In genomic region chr17:58120195-58120822, GRCh38 we compare ENCODE assay signal across 9 cellular contexts. TPM values are rescaled to one million over a fixed set of nuclear protein-coding genes. Genes with fewer than 3 reads are reported as not detected.
DNase-seq lines count a peak whose midpoint lies in the region; ATAC-seq and TF ChIP-seq lines count a peak whose summit lies in the region.
"Had no signal": no experiment of that assay in that cellular context is flagged by ENCODE, and none has a peak within 500 bp of the region (broad histone marks: within the 10 kb centered on the region; RNA-seq: fewer than 3 reads in every experiment).

No MANE protein-coding gene starts in this region.

- no peaks in the 10 kb centered on the region for H3K4me1 ChIP-seq in GM23338 (ENCODE audit: insufficient read depth)

- H4K20me1 ChIP-seq in GM23338 (replicated peaks; ENCODE audit: insufficient read depth) = peaks cover 3% of the 10 kb centered on the region

- no peak overlapping the region for H3K4me3 Mint-ChIP-seq in GM23338
- no peak overlapping the region for H3K4me3 Mint-ChIP-seq in naive B cell
- H3K4me3 Mint-ChIP-seq in glutamatergic neuron (ENCODE audit: unreplicated experiment) = no peak overlapping the region
- H3K4me3 Mint-ChIP-seq: nephron had no signal

- H3K9me2 ChIP-seq in GM23338 (ENCODE audit: insufficient read depth) = no peaks in the 10 kb centered on the region

- H3K4me1 Mint-ChIP-seq in GM23338 = no peaks in the 10 kb centered on the region
- H3K4me1 Mint-ChIP-seq in naive B cell = no peaks in the 10 kb centered on the region
- peaks cover 4% of the 10 kb centered on the region for H3K4me1 Mint-ChIP-seq in glutamatergic neuron (ENCODE audit: low read depth, unreplicated experiment)
- H3K4me1 Mint-ChIP-seq: nephron had no signal

- H3K36me3 ChIP-seq in GM23338 (ENCODE audit: insufficient read depth) (no peaks in the 10 kb centered on the region), brain microvascular endothelial cell (replicated peaks) (no peaks in the 10 kb centered on the region)

- H3K27me3 ChIP-seq in GM23338 (ENCODE audit: insufficient read depth) (peaks cover 5% of the 10 kb centered on the region; the same call in 1 of the 2 replicates), brain microvascular endothelial cell (replicated peaks) (no peaks in the 10 kb centered on the region)

- no peaks in the 10 kb centered on the region for H3K79me2 ChIP-seq in GM23338 (replicated peaks; ENCODE audit: insufficient read depth)

- ATAC-seq in GM23338 (peak; percentile 77), naive B cell (ENCODE audit: low read depth in 2 of 2) (no peak)

- H3F3A ChIP-seq in GM23338 (replicated peaks; ENCODE audit: low read depth) = no peaks in the 10 kb centered on the region

- in situ Hi-C loops in brain microvascular endothelial cell (cut with HindIII; ENCODE audit: low pct_ligation_motif_present, low sequenced_read_pairs) = no loop called here

- no peak overlapping the region for H3K4me3 ChIP-seq in GM23338
- no peak overlapping the region for H3K4me3 ChIP-seq in brain microvascular endothelial cell (ENCODE audit: low read depth, low read length)

- H3K27me3 Mint-ChIP-seq in GM23338 (ENCODE audit: insufficient read depth, low read depth, poor library complexity) (peaks cover 4% of the 10 kb centered on the region), naive B cell (peaks cover 40 to 52% (median 44%) of the 10 kb centered on the region in 3 donors), glutamatergic neuron (ENCODE audit: unreplicated experiment) (peaks cover 7% of the 10 kb centered on the region)

- H3K4me2 ChIP-seq in GM23338 = no peak overlapping the region

- H3K9me3 Mint-ChIP-seq in GM23338 (no peaks in the 10 kb centered on the region), naive B cell (no peaks in the 10 kb centered on the region), glutamatergic neuron (ENCODE audit: unreplicated experiment) (peaks cover 4% of the 10 kb centered on the region)
- H3K9me3 Mint-ChIP-seq: nephron had no signal

- H3K27ac Mint-ChIP-seq in GM23338 (no peak overlapping the region), naive B cell (no peak overlapping the region), glutamatergic neuron (ENCODE audit: unreplicated experiment) (no peak overlapping the region)
- H3K27ac Mint-ChIP-seq: nephron had no signal

- H2AFZ ChIP-seq in GM23338 = no peak overlapping the region

- peak; percentile 89 for DNase-seq in GM23338 (ENCODE audit: low spot score)
- peak; percentile 41 for DNase-seq in brain microvascular endothelial cell
- peak; percentile 25 for DNase-seq in naive B cell
- DNase-seq in NK-92 treated with Interleukin-12 subunit alpha and Interleukin-12 subunit beta, amount 100 ng/mL, for 24 hours (lab: John Stamatoyannopoulos, UW) = no peak
- DNase-seq in NCI-H1105 (lab: John Stamatoyannopoulos, UW) = no peak
- DNase-seq in occipital lobe (lab: John Stamatoyannopoulos, UW) = no peak
- DNase-seq in glutamatergic neuron = no peak

- H3K27ac ChIP-seq in GM23338 (ENCODE audit: low read depth) (no peak overlapping the region), brain microvascular endothelial cell (no peak overlapping the region)

- TF ChIP-seq CTCF in GM23338 (conservative IDR thresholded peaks at IDR 0.05; ENCODE audit: low read depth in 2 of 2) (no peak), brain microvascular endothelial cell (IDR thresholded peaks at IDR 0.05; ENCODE audit: low read depth, low read length, missing control alignments) (no peak), glutamatergic neuron (IDR thresholded peaks at IDR 0.05; ENCODE audit: partially characterized antibody, unreplicated experiment) (no peak)

- H3K36me3 Mint-ChIP-seq in GM23338 (ENCODE audit: low read depth) (no peaks in the 10 kb centered on the region), naive B cell (no peaks in the 10 kb centered on the region), glutamatergic neuron (ENCODE audit: unreplicated experiment) (no peaks in the 10 kb centered on the region)

TF ChIP-seq in GM23338, 12 proteins besides CTCF, POLR2A, EP300 and RAD21 (continues in another document):
- TF ChIP-seq, protein P1, sequence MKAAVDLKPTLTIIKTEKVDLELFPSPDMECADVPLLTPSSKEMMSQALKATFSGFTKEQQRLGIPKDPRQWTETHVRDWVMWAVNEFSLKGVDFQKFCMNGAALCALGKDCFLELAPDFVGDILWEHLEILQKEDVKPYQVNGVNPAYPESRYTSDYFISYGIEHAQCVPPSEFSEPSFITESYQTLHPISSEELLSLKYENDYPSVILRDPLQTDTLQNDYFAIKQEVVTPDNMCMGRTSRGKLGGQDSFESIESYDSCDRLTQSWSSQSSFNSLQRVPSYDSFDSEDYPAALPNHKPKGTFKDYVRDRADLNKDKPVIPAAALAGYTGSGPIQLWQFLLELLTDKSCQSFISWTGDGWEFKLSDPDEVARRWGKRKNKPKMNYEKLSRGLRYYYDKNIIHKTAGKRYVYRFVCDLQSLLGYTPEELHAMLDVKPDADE (IDR thresholded peaks at IDR 0.05) = no peak

TF ChIP-seq in PFSK-1, 5 proteins besides CTCF, POLR2A, EP300 and RAD21:
- TF ChIP-seq TAF1 (IDR thresholded peaks at IDR 0.05; ENCODE audit: borderline replicate concordance, insufficient read depth, low read length) (no peak), POLR2AphosphoS5 (IDR thresholded peaks at IDR 0.05; ENCODE audit: low read depth, low read length) (no peak), REST (IDR thresholded peaks at IDR 0.05; ENCODE audit: insufficient read depth in 1 of 2, low read depth in 2 of 2, low read length in 2 of 2) (peak; percentile 94 to 97)

RNA-seq across cellular contexts. Expression of gene OR4D1, which starts 27.9 kb away (rescaled TPM):
- 0.08 and 0.10 TPM in 2 replicates for total RNA-seq in GM23338 (2014; rRNA removed; shearing (Covaris generic))
- polyA plus RNA-seq in GM23338 (2016; fragmentation: Nextera tagmentation; extraction: Ambion mirVana) (0.37 and 0.50 TPM in 2 replicates), naive B cell (ENCODE audit: low read depth in 6 of 6) (under 1 TPM in 1 of 6 donors, not detected in 5; 0.07 TPM)
- not detected for polyA plus RNA-seq in PFSK-1 (2012; ENCODE audit: insufficient read length, low read depth)
- total RNA-seq in occipital lobe (under 0.01 TPM), glutamatergic neuron (ENCODE audit: unreplicated experiment) (not detected)

RNA-seq across cellular contexts. Expression of gene DYNLL2, which starts 37.1 kb away (rescaled TPM):
- 29.0 and 30.0 TPM in 2 replicates for total RNA-seq in GM23338 (2014; rRNA removed; shearing (Covaris generic))
- polyA plus RNA-seq in GM23338 (2016; fragmentation: Nextera tagmentation; extraction: Ambion mirVana) (5.1 and 5.5 TPM in 2 replicates), naive B cell (ENCODE audit: low read depth in 6 of 6) (1 to 10 TPM in 1 of 6 donors, under 1 TPM in 5; 0.26 to 1.2 (median 0.82) TPM)
- 47.3 TPM for polyA plus RNA-seq in PFSK-1 (2012; ENCODE audit: insufficient read length, low read depth)
- total RNA-seq in occipital lobe (41.2 TPM), glutamatergic neuron (ENCODE audit: unreplicated experiment) (80.4 TPM)

RNA-seq across cellular contexts. Expression of gene OR4D2, which starts 46.5 kb away (rescaled TPM):
- not detected in 2 replicates for total RNA-seq in GM23338 (2014; rRNA removed; shearing (Covaris generic))
- polyA plus RNA-seq in GM23338 (2016; fragmentation: Nextera tagmentation; extraction: Ambion mirVana) (not detected in 2 replicates), naive B cell (ENCODE audit: low read depth in 6 of 6) (not detected)
- polyA plus RNA-seq in PFSK-1 (2012; ENCODE audit: insufficient read length, low read depth) = not detected
- total RNA-seq in occipital lobe (not detected), glutamatergic neuron (ENCODE audit: unreplicated experiment) (not detected)

Comparison
In these comparisons a context has a peak if more than half of its experiments do, and no peak if none do; other contexts are left out.
1. DNase-seq: peak in GM23338 (single experiment), brain microvascular endothelial cell (single experiment) and naive B cell (single experiment); none in NK-92 treated with Interleukin-12 subunit alpha and Interleukin-12 subunit beta, amount 100 ng/mL, for 24 hours (single experiment), NCI-H1105 (single experiment), occipital lobe (single experiment) and glutamatergic neuron (single experiment).